ENCODE assay signal across 28 cellular contexts in genomic region chr13:97196340-97196739, GRCh38. TPM values are rescaled to one million over a fixed set of nuclear protein-coding genes. Genes with fewer than 3 reads are reported as not detected.
DNase-seq lines count a peak whose midpoint lies in the region; ATAC-seq, FAIRE-seq and TF ChIP-seq lines count a peak whose summit lies in the region.
"Had no signal": no experiment of that assay in that cellular context is flagged by ENCODE, and none has a peak within 500 bp of the region (broad histone marks: within the 10 kb centered on the region; RNA-seq: fewer than 3 reads in every experiment).

No MANE protein-coding gene starts in this region.

- H3K36me3 ChIP-seq in IMR-90 (ENCODE audit: control insufficient read depth, insufficient read depth, low read length) (no peaks in the 10 kb centered on the region), Panc1 (ENCODE audit: control insufficient read depth, insufficient read depth, low read length) (no peaks in the 10 kb centered on the region), K562 (ENCODE audit: control insufficient read depth, insufficient read depth, low read length) (no peaks in the 10 kb centered on the region), trophoblast cell (ENCODE audit: control insufficient read depth in 1 of 2, insufficient read depth in 2 of 2, low read length in 2 of 2) (no peaks in the 10 kb centered on the region)
- H3K36me3 ChIP-seq: BE2C, BLaER1 had no signal

- H2BK12ac ChIP-seq in trophoblast cell (ENCODE audit: low read length): peak overlapping the region; percentile 66

- no peak overlapping the region for H2AK9ac ChIP-seq in IMR-90 (replicated peaks; ENCODE audit: low read depth, low read length, poor library complexity)

- TF ChIP-seq POLR2A in IMR-90 (IDR thresholded peaks at IDR 0.05; ENCODE audit: low read depth, low read length): no peak
- no peak for TF ChIP-seq POLR2A in K562 (conservative IDR thresholded peaks at IDR 0.05)

- 0 out of 3 replicates have a peak overlapping the region, but pooled peaks have one; percentile 29 for H2BK15ac ChIP-seq in IMR-90 (ENCODE audit: low read depth, low read length)

- H3K18ac ChIP-seq in IMR-90 (ENCODE audit: low read depth, low read length) (peak overlapping the region; percentile 19; the same call in 1 of the 2 replicates), trophoblast cell (ENCODE audit: low read length) (peak overlapping the region; percentile 48)

- H3K4me1 ChIP-seq in IMR-90 (ENCODE audit: control insufficient read depth, insufficient read depth, low read length): peaks cover 17% of the 10 kb centered on the region
- H3K4me1 ChIP-seq in Panc1 (ENCODE audit: control insufficient read depth, insufficient read depth, low read length): no peaks in the 10 kb centered on the region
- H3K4me1 ChIP-seq in K562 (replicated peaks in 1 of 2; ENCODE audit: control insufficient read depth in 2 of 2, insufficient read depth in 2 of 2, low read length in 2 of 2): peaks cover 4 to 50% of the 10 kb centered on the region in 2 experiments; a peak in 3 of 5 replicates
- H3K4me1 ChIP-seq in trophoblast cell (ENCODE audit: control insufficient read depth in 1 of 2, insufficient read depth in 2 of 2, low read length in 2 of 2): peaks cover 21 to 22% of the 10 kb centered on the region in 2 experiments

- BruUV-seq in IMR-90 (replicated peaks; lab: Mats Ljungman, UMichigan): no TSS peak
- BruUV-seq in Panc1 (replicated peaks; lab: Mats Ljungman, UMichigan): no TSS peak
- no TSS peak for BruUV-seq in K562 (replicated peaks; lab: Mats Ljungman, UMichigan)

- H3K27me3 ChIP-seq in IMR-90 (ENCODE audit: control insufficient read depth, insufficient read depth, low read length) (no peaks in the 10 kb centered on the region), Panc1 (ENCODE audit: control insufficient read depth, insufficient read depth, low read length) (no peaks in the 10 kb centered on the region), K562 (ENCODE audit: control insufficient read depth in 2 of 2, insufficient read depth in 2 of 2, low read length in 2 of 2) (no peaks in the 10 kb centered on the region), trophoblast cell (ENCODE audit: insufficient read depth, low read length) (no peaks in the 10 kb centered on the region)
- H3K27me3 ChIP-seq: BE2C, BLaER1 had no signal

- TF ChIP-seq EP300 in K562 (IDR thresholded peaks at IDR 0.05; ENCODE audit: low read length): no peak

- ATAC-seq in IMR-90 (ENCODE audit: low read depth) (no peak), Panc1 (no peak), K562 (peak; percentile 18; the same call in 1 of the 3 replicates), GM18498 (IDR thresholded peaks at IDR 0.05; ENCODE audit: unreplicated experiment) (no peak)
- ATAC-seq: GM12878 had no signal

- intact Hi-C loops in IMR-90 (cut with micrococcal nuclease) (no loop called here), Panc1 (cut with micrococcal nuclease; ENCODE audit: unreplicated experiment) (no loop called here), K562 (cut with micrococcal nuclease) (no loop called here)

- H4K12ac ChIP-seq in trophoblast cell (ENCODE audit: low read depth, low read length): no peak overlapping the region

- H2AK5ac ChIP-seq in IMR-90 (ENCODE audit: low read depth, low read length): no peak overlapping the region
- H2AK5ac ChIP-seq in trophoblast cell (ENCODE audit: low read length): peak overlapping the region; percentile 54

- H3K4me3 ChIP-seq in IMR-90 (ENCODE audit: insufficient read depth, low read depth, low read length) (no peak overlapping the region), Panc1 (ENCODE audit: low read depth in 2 of 2, low read length in 2 of 2) (no peak overlapping the region), K562 (no peak overlapping the region), trophoblast cell (ENCODE audit: low read depth, low read length) (no peak overlapping the region)
- H3K4me3 ChIP-seq: BLaER1, GM12878 had no signal

- in situ Hi-C loops in IMR-90 (cut with MboI; ENCODE audit: low sequenced_read_pairs): no loop called here
- in situ Hi-C loops in Panc1 (cut with HindIII; ENCODE audit: low pct_unique_long_range_greater_than_20kb, low sequenced_read_pairs): no loop called here
- in situ Hi-C loops in K562 (cut with MboI): no loop called here

- dilution Hi-C loops in IMR-90 (cut with HindIII; ENCODE audit: low sequenced_read_pairs, unreplicated experiment): no loop called here

- H4K20me1 ChIP-seq in IMR-90 (ENCODE audit: insufficient read depth, low read length) (no peaks in the 10 kb centered on the region), K562 (replicated peaks; ENCODE audit: control insufficient read depth, insufficient read depth, low read length) (no peaks in the 10 kb centered on the region)
- H4K20me1 ChIP-seq: BLaER1 had no signal

- H3K23ac ChIP-seq in IMR-90 (ENCODE audit: low read depth, low read length) (no peak overlapping the region), trophoblast cell (ENCODE audit: low read length) (no peak overlapping the region)

- H3K9ac ChIP-seq in IMR-90 (ENCODE audit: low read depth, low read length) (no peak overlapping the region), K562 (ENCODE audit: insufficient read depth in 1 of 2, low read depth in 2 of 2, low read length in 2 of 2) (no peak overlapping the region), trophoblast cell (ENCODE audit: low read length) (no peak overlapping the region)
- H3K9ac ChIP-seq: BLaER1 had no signal

- H2BK20ac ChIP-seq in IMR-90 (ENCODE audit: low read depth, low read length): peak overlapping the region; percentile 45; the same call in 1 of the 2 replicates

- H3K9me3 ChIP-seq in IMR-90 (ENCODE audit: control insufficient read depth, insufficient read depth, low read length) (no peaks in the 10 kb centered on the region), Panc1 (ENCODE audit: control insufficient read depth, insufficient read depth, low read depth, low read length) (no peaks in the 10 kb centered on the region), K562 (replicated peaks; ENCODE audit: control insufficient read depth, insufficient read depth, low read depth, low read length) (no peaks in the 10 kb centered on the region), trophoblast cell (ENCODE audit: insufficient read depth, low read depth, low read length) (no peaks in the 10 kb centered on the region)
- H3K9me3 ChIP-seq: BE2C, BLaER1 had no signal

- DNase-seq in IMR-90 (no peak), Panc1 (ENCODE audit: low read depth, low spot score) (no peak), K562 (ENCODE audit: extremely low read depth in 1 of 4, low spot score in 3 of 4) (no peak), trophoblast cell (no peak), germinal center (ENCODE audit: low spot score) (no peak), NCI-H1417 (lab: John Stamatoyannopoulos, UW) (no peak), ecto neural progenitor cell (ENCODE audit: low spot score) (no peak)
- DNase-seq: 8988T; ACHN; BE2C; C1 segment of cervical spinal cord; CD4-positive, alpha-beta memory T cell; CD4-positive, CD25-positive, alpha-beta regulatory T cell; CD8-positive, alpha-beta memory T cell; COR-L47; DMS 273 treated with DMSO at 0.1 percent for 48 hours; DMS153; DMS53; DMS79; DND-41; EL; GDM1 had no signal

- no peak overlapping the region for H3K56ac ChIP-seq in IMR-90 (ENCODE audit: extremely low read depth, insufficient read depth, low read length)

- H4K8ac ChIP-seq in IMR-90 (ENCODE audit: low read depth in 2 of 2, low read length in 2 of 2) (no peak overlapping the region), trophoblast cell (ENCODE audit: low read depth, low read length) (no peak overlapping the region)

- H3K79me2 ChIP-seq in K562 (ENCODE audit: control insufficient read depth, insufficient read depth, low read length) (no peaks in the 10 kb centered on the region), trophoblast cell (ENCODE audit: control insufficient read depth, insufficient read depth, low read length, poor library complexity) (no peaks in the 10 kb centered on the region)

- 100% methylated on average over 1 of the region's 4 CpGs; no CpG with 5 or more reads in 1 of the 2 experiments for WGBS in IMR-90 (ENCODE audit: extremely low coverage in 2 of 2, insufficient read length in 1 of 2), 2 experiments
- 31% methylated on average over 4 of the region's 4 CpGs for WGBS in K562 (ENCODE audit: insufficient coverage, low coverage, missing lambda C conversion rate)
- WGBS in trophoblast cell (ENCODE audit: extremely low coverage, insufficient coverage, insufficient read length): no CpG with 5 or more reads among the region's 4 CpGs

- TF ChIP-seq CTCF in IMR-90 (conservative IDR thresholded peaks at IDR 0.05; ENCODE audit: low read depth, low read length) (no peak), Panc1 (IDR thresholded peaks at IDR 0.05) (no peak), K562 (IDR thresholded peaks at IDR 0.05 in 2 of 3, conservative IDR thresholded peaks at IDR 0.05 in 1 of 3; ENCODE audit: insufficient read depth in 2 of 3, low read depth in 1 of 3, low read length in 3 of 3) (no peak)

- POLR2A ChIA-PET in IMR-90 (lab: Charles Lee; ENCODE audit: unreplicated experiment) (no interaction called here), Panc1 (lab: Charles Lee) (no interaction called here), K562 (lab: Yijun Ruan, JAX) (no interaction called here)

- TF ChIP-seq RAD21 in IMR-90 (IDR thresholded peaks at IDR 0.05; ENCODE audit: low read length) (no peak), K562 (CRISPR knock-in tag; conservative IDR thresholded peaks at IDR 0.05 in 1 of 2, IDR thresholded peaks at IDR 0.05 in 1 of 2) (no peak)

- CTCF ChIA-PET in IMR-90 (lab: Yijun Ruan, JAX): no interaction called here
- CTCF ChIA-PET in Panc1 (lab: Charles Lee): no interaction called here
- CTCF ChIA-PET in K562 (lab: Yijun Ruan, JAX; ENCODE audit: low intra/inter-chr PET ratio): no interaction called here

- H3K79me1 ChIP-seq in IMR-90 (ENCODE audit: low read depth in 1 of 2, low read length in 2 of 2) (no peaks in the 10 kb centered on the region), trophoblast cell (ENCODE audit: low read length) (peaks cover 13% of the 10 kb centered on the region)

- H2BK120ac ChIP-seq in IMR-90 (ENCODE audit: low read depth, low read length) (peak overlapping the region; percentile 62; the same call in 1 of the 2 replicates), trophoblast cell (ENCODE audit: insufficient read depth, low read length, poor library complexity) (no peak overlapping the region)

- H2AFZ ChIP-seq in IMR-90 (replicated peaks; ENCODE audit: low read length, poor library complexity) (no peak overlapping the region), K562 (ENCODE audit: low read depth, low read length) (peak overlapping the region; percentile 58; the same call in 1 of the 2 replicates), trophoblast cell (ENCODE audit: insufficient read depth, low read length, poor library complexity) (no peak overlapping the region)

- H2BK5ac ChIP-seq in IMR-90 (ENCODE audit: low read depth, low read length, poor library complexity, severe bottlenecking): no peak overlapping the region
- no peak overlapping the region for H2BK5ac ChIP-seq in trophoblast cell (ENCODE audit: low read depth, low read length, poor library complexity)

- H3K14ac ChIP-seq in IMR-90 (replicated peaks; ENCODE audit: low read depth, low read length) (no peak overlapping the region), trophoblast cell (ENCODE audit: low read length) (peak overlapping the region; percentile 22)

- peaks cover 11% of the 10 kb centered on the region for H3K9me1 ChIP-seq in IMR-90 (ENCODE audit: insufficient read depth, low read length)
- H3K9me1 ChIP-seq in K562 (ENCODE audit: control insufficient read depth, insufficient read depth, low read length): no peaks in the 10 kb centered on the region

- peak overlapping the region; percentile 43; the same call in 1 of the 2 replicates for H3K4ac ChIP-seq in IMR-90 (ENCODE audit: low read depth, low read length)
- no peak overlapping the region for H3K4ac ChIP-seq in trophoblast cell (ENCODE audit: low read depth, low read length)

- no peak overlapping the region for H4K91ac ChIP-seq in IMR-90 (ENCODE audit: insufficient read depth, low read depth, low read length)
- H4K91ac ChIP-seq in trophoblast cell (ENCODE audit: low read depth, low read length): no peak overlapping the region

- H4K5ac ChIP-seq in IMR-90 (ENCODE audit: low read depth, low read length): 0 out of 2 replicates have a peak overlapping the region, but pooled peaks have one; percentile 2

- FAIRE-seq in K562 (lab: Jason Lieb, UNC): no peak
- FAIRE-seq: A204.1, GM12878, GM12892, GM19239 had no signal

- no peak overlapping the region for H3K27ac ChIP-seq in IMR-90 (ENCODE audit: insufficient read depth, low read length)
- H3K27ac ChIP-seq in Panc1 (ENCODE audit: low read length): 0 out of 2 replicates have a peak overlapping the region, but pooled peaks have one; percentile 13
- H3K27ac ChIP-seq in K562 (ENCODE audit: extremely low read depth, low read depth, low read length): no peak overlapping the region; the same call in 2 of the 3 replicates
- H3K27ac ChIP-seq in trophoblast cell (ENCODE audit: low read depth, low read length): no peak overlapping the region
- H3K27ac ChIP-seq: BLaER1 had no signal

- H3K4me2 ChIP-seq in IMR-90 (ENCODE audit: low read depth, low read length) (no peak overlapping the region), K562 (ENCODE audit: insufficient read depth, low read length) (no peak overlapping the region; the same call in 1 of the 2 replicates), trophoblast cell (ENCODE audit: low read length) (no peak overlapping the region)
- H3K4me2 ChIP-seq: BLaER1 had no signal

RNA-seq across cellular contexts. Expression of gene MBNL2, which starts 25.8 kb away (rescaled TPM):
- 103 and 126 TPM in 2 replicates for total RNA-seq in IMR-90 (2012; rRNA removed)
- 24.8 and 26.9 TPM in 2 replicates for polyA plus RNA-seq in IMR-90 (2012; rRNA removed)
- 8.1 and 11.6 TPM in 2 replicates for polyA plus RNA-seq in IMR-90 (2012; cell fraction: cytosol; rRNA removed)
- polyA plus RNA-seq in IMR-90 (2012; cell fraction: nucleus; rRNA removed; ENCODE audit: low replicate concordance): 9.4 and 35.9 TPM in 2 replicates
- 103 TPM for total RNA-seq in Panc1 (2021; ENCODE audit: unreplicated experiment)
- polyA plus RNA-seq in Panc1 (2012; ENCODE audit: insufficient read length): 42.3 TPM
- total RNA-seq in K562 (2011; cell fraction: chromatin; rRNA removed; ENCODE audit: low replicate concordance): 15.8 and 50.2 TPM in 2 replicates
- 6.8 and 9.1 TPM in 2 replicates for total RNA-seq in K562 (2011; cell fraction: nucleolus; rRNA removed)
- total RNA-seq in K562 (2011; cell fraction: nucleoplasm; rRNA removed): 14.8 and 18.3 TPM in 2 replicates
- 13.8 and 14.1 TPM in 2 replicates for total RNA-seq in K562 (2014; rRNA removed)
- 22.8 and 26.7 TPM in 2 replicates for total RNA-seq in K562 (2014; rRNA removed; fragmentation: Illumina TruSeq; extraction: Trizol)
- 6.3 and 7.5 TPM in 2 replicates for total RNA-seq in K562 (2015; rRNA removed; fragmentation: Illumina TruSeq; extraction: Trizol)
- total RNA-seq in K562 (2021): 22.0 and 24.8 TPM in 2 replicates
- 14.7 and 16.8 TPM in 2 replicates for polyA plus RNA-seq in K562 (2011; rRNA removed)
- polyA plus RNA-seq in K562 (2011; cell fraction: cytosol; rRNA removed): 8.7 and 16.4 TPM in 2 replicates
- 14.1 and 16.0 TPM in 2 replicates for polyA plus RNA-seq in K562 (2011; cell fraction: nucleus; rRNA removed)
- 7.2 and 20.6 TPM in 2 replicates for polyA plus RNA-seq in K562 (2012)
- polyA plus RNA-seq in K562 (2014; fragmentation: Illumina TruSeq; extraction: Trizol): 18.2 and 19.6 TPM in 2 replicates
- polyA plus RNA-seq in K562 (2014; fragmentation: Nextera tagmentation; extraction: Ambion mirVana): 10 to 100 TPM in 1 of 2 experiments, 1 to 10 TPM in 1; 7.0 to 10.5 TPM
- 9.1 and 11.7 TPM in 2 replicates for polyA plus RNA-seq in K562 (2014; rRNA removed)
- 63.7 and 74.2 TPM in 2 replicates for polyA minus RNA-seq in K562 (2011; rRNA and poly(A)+ RNA removed)
- 18.5 and 23.4 TPM in 2 replicates for polyA minus RNA-seq in K562 (2011; cell fraction: cytosol; rRNA and poly(A)+ RNA removed)
- polyA minus RNA-seq in K562 (2011; cell fraction: nucleus; rRNA and poly(A)+ RNA removed): 16.4 and 39.1 TPM in 2 replicates
- polyA plus RNA-seq in trophoblast cell (2013): 173 and 175 TPM in 2 replicates
